16 cellular contexts compared by ENCODE assay signal in the genomic region with DNA sequence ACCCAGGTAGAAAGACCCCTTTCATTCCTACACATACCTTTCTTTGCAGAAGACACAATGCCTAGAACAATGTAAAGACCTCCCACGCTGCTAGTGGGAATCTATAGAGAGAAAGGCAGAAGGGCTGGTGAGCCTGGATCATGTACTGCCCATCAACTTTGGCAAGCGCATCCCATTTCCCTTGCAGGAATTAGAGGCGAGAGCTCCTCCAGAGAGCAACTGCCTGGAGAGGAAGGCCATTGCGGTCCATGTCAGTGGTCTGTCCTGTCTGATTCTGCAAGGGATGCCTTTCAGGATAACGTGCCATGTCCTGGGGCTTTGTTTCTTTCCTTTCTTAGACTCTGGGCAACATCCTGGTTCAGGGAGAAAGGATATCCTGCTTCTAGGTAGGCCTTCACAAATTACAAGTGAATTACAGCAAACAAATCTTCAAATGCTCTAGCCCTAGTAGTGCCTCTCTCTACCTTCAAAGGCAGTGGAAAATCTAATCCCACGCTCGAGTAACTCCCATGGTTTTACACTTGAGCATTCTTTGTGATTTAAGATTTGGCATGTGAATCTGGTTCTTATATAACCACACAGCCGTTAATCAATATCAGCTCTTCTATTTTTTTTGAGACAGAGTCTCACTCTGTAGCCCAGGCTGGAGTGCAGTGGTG. TPM values are rescaled to one million over a fixed set of nuclear protein-coding genes. Genes with fewer than 3 reads are reported as not detected.
A peak's percentile ranks its signal among the peaks of the same experiment; 100 is the strongest.
DNase-seq lines count a peak whose midpoint lies in the region; ATAC-seq and TF ChIP-seq lines count a peak whose summit lies in the region.
"Had no signal": no experiment of that assay in that cellular context is flagged by ENCODE, and none has a peak within 500 bp of the region (broad histone marks: within the 10 kb centered on the region; RNA-seq: fewer than 3 reads in every experiment).

No MANE protein-coding gene starts in this region.

- H3K4me1 Mint-ChIP-seq in mesothelial cell of epicardium (peaks cover 63% of the 10 kb centered on the region), T-cell (peaks cover 0 to 5% (median 2%) of the 10 kb centered on the region in 3 donors)

- WGBS in ectodermal cell, 2 experiments = 43 to 45% methylated on average over 8 of the region's 8 CpGs
- 66 to 78% methylated on average over 3 to 8 of the region's 8 CpGs for WGBS in transverse colon (ENCODE audit: low coverage in 1 of 2), 2 donors

- TF ChIP-seq POLR2A in transverse colon (IDR thresholded peaks at IDR 0.05) = no peak

- H3K9me3 Mint-ChIP-seq in mesothelial cell of epicardium = no peaks in the 10 kb centered on the region
- no peaks in the 10 kb centered on the region for H3K9me3 Mint-ChIP-seq in T-cell
- H3K9me3 Mint-ChIP-seq: CD4-positive, alpha-beta T cell had no signal

- H3K27ac Mint-ChIP-seq in mesothelial cell of epicardium (peak overlapping the region; percentile 92), T-cell (no peak overlapping the region)
- H3K27ac Mint-ChIP-seq: CD4-positive, alpha-beta T cell had no signal

- POLR2A ChIA-PET in T-cell (lab: Charles Lee) = no interaction called here

- H3K36me3 ChIP-seq in ectodermal cell (ENCODE audit: control insufficient read depth, insufficient read depth, low read length) (no peaks in the 10 kb centered on the region), transverse colon (no peaks in the 10 kb centered on the region)
- H3K36me3 ChIP-seq: ovary had no signal

- DNase-seq in NCI-H748 (lab: John Stamatoyannopoulos, UW; ENCODE audit: unreplicated experiment) = peak; percentile 29
- DNase-seq in NCI-H748 treated with DMSO at 0.1 percent for 48 hours (lab: John Stamatoyannopoulos, UW) = no peak
- no peak for DNase-seq in mesothelial cell of epicardium (ENCODE audit: low spot score in 2 of 2, unreplicated experiment in 2 of 2)
- DNase-seq in transverse colon = no peak
- no peak for DNase-seq in T-cell
- DNase-seq: activated CD4-positive, alpha-beta T cell treated with anti-CD3 and anti-CD28 coated beads for 48 hours; activated CD8-positive, alpha-beta memory T cell treated with anti-CD3 and anti-CD28 coated beads, Interleukin-2, amount 50 U/mL, for 48 hours; activated gamma-delta T cell treated with Interleukin-2 at 50 U/mL for 16 hours; CD4-positive, alpha-beta T cell; NCI-H1417 treated with DMSO at 0.1 percent for 48 hours; ovary; small intestine had no signal

- intact Hi-C loops in transverse colon (cut with DNase I; ENCODE audit: low total_unique reads) = loop anchor here (10.0 kb wide), 1 partner anchor 55 kb away; no protein-coding TSS in a partner anchor

- H3K4me3 Mint-ChIP-seq in mesothelial cell of epicardium = peak overlapping the region; percentile 59
- no peak overlapping the region for H3K4me3 Mint-ChIP-seq in T-cell
- H3K4me3 Mint-ChIP-seq: CD4-positive, alpha-beta T cell had no signal

- H3K27me3 Mint-ChIP-seq in mesothelial cell of epicardium (ENCODE audit: low read depth) = no peaks in the 10 kb centered on the region
- H3K27me3 Mint-ChIP-seq in T-cell = no peaks in the 10 kb centered on the region
- H3K27me3 Mint-ChIP-seq: CD4-positive, alpha-beta T cell had no signal

- in situ Hi-C loops in transverse colon (cut with MboI; ENCODE audit: low pct_ligation_motif_present in 1 of 4, low pct_unique_long_range_greater_than_20kb in 1 of 4, low sequenced_read_pairs in 3 of 4) = no loop called here

- peak overlapping the region; percentile 29 for H3K4me3 ChIP-seq in ectodermal cell (ENCODE audit: insufficient read depth, low read depth, low read length)
- H3K4me3 ChIP-seq in transverse colon = peak overlapping the region in 1 of 4 donors; percentile 47
- H3K4me3 ChIP-seq: ovary had no signal

- TF ChIP-seq CTCF in mesothelial cell of epicardium (IDR thresholded peaks at IDR 0.05; ENCODE audit: unreplicated experiment) = no peak
- TF ChIP-seq CTCF in transverse colon (IDR thresholded peaks at IDR 0.05) = no peak

- no peaks in the 10 kb centered on the region for H3K27me3 ChIP-seq in ectodermal cell (ENCODE audit: control insufficient read depth, insufficient read depth, low read length, poor library complexity, severe bottlenecking)
- H3K27me3 ChIP-seq in transverse colon = no peaks in the 10 kb centered on the region
- H3K27me3 ChIP-seq: ovary had no signal

- ATAC-seq in HG02870 (IDR thresholded peaks at IDR 0.05; ENCODE audit: unreplicated experiment) = no peak
- ATAC-seq in GM18502 (IDR thresholded peaks at IDR 0.05; ENCODE audit: poor library complexity, unreplicated experiment) = no peak
- no peak for ATAC-seq in T-cell (replicated peaks in 1 of 4)

- peak overlapping the region; percentile 28 for H3K27ac ChIP-seq in ectodermal cell (ENCODE audit: insufficient read depth, low read depth, low read length, poor library complexity, severe bottlenecking)
- H3K27ac ChIP-seq in transverse colon = peak overlapping the region; percentile 76 to 83 (median 77)
- H3K27ac ChIP-seq: epithelial cell of prostate, ovary had no signal

- no peaks in the 10 kb centered on the region for H3K9me3 ChIP-seq in ectodermal cell (ENCODE audit: control insufficient read depth, low read length)
- no peaks in the 10 kb centered on the region for H3K9me3 ChIP-seq in transverse colon
- H3K9me3 ChIP-seq: ovary had no signal

- H3K36me3 Mint-ChIP-seq in mesothelial cell of epicardium (peaks cover 3% of the 10 kb centered on the region), T-cell (peaks cover 24% of the 10 kb centered on the region)

- H3K4me1 ChIP-seq in ectodermal cell (ENCODE audit: control insufficient read depth, insufficient read depth, low read length) = peaks cover 29% of the 10 kb centered on the region
- H3K4me1 ChIP-seq in transverse colon = peaks cover 4 to 55% (median 19%) of the 10 kb centered on the region in 4 donors

- no peak for TF ChIP-seq EP300 in transverse colon (IDR thresholded peaks at IDR 0.05; ENCODE audit: low read depth)

- CTCF ChIA-PET in T-cell (lab: Charles Lee) = no interaction called here

RNA-seq across cellular contexts. Expression of gene GCNT2, which starts 38.5 kb away (rescaled TPM):
- polyA plus RNA-seq in ectodermal cell (2013, experiment 1 of 4) = 19.4 TPM
- 18.0 TPM for polyA plus RNA-seq in ectodermal cell (2013, experiment 2 of 4)
- 14.4 TPM for polyA plus RNA-seq in ectodermal cell (2013, experiment 3 of 4)
- polyA plus RNA-seq in ectodermal cell (2013, experiment 4 of 4) = 15.6 TPM
- 29.3 to 35.0 TPM (median 32.2 TPM) in 3 replicates for total RNA-seq in mesothelial cell of epicardium
- total RNA-seq in transverse colon = 10 to 100 TPM; 18.7 to 53.4 (median 31.3) TPM
- total RNA-seq in T-cell = 1 to 10 TPM; 2.2 to 6.8 (median 2.9) TPM
